Comparison of ENCODE assay signal across 21 cellular contexts in the genomic region with DNA sequence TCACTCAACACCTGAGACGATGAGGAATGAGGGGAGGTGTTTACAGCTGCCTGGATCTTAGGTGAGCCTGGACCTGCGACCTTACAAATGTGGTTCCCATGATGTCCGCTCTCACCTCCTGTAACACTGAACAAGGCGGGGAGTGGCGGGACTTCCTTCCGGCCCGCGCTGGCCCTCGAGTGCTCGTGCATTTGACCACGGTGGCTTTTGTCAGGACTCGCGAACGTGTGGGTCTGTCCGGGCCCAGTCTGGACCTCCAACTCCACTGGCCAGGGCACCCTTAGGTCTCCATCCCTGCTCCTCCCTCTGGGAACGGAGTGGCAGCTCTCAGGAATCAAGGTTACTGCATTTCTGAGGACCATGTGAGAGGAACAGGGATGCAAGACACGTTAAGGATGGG.
"Had no signal": no experiment of that assay in that cellular context is flagged by ENCODE, and none has a peak within 500 bp of the region (broad histone marks: within the 10 kb centered on the region; RNA-seq: fewer than 3 reads in every experiment).

No MANE protein-coding gene starts in this region.

- DNase-seq: heart right ventricle; islet precursor cell; left ventricle myocardium inferior; mesendoderm; midbrain; naive thymus-derived CD4-positive, alpha-beta T cell; nucleus accumbens; pancreas; retina; stimulated activated CD4-positive, alpha-beta T cell treated with anti-CD3 and anti-CD28 coated beads, Interleukin-12 subunit alpha, Interleukin-12 subunit beta, amount 100 ng/mL, for 4 hours; stimulated activated CD4-positive, alpha-beta T cell treated with anti-CD3 and anti-CD28 coated beads, Interleukin-15, amount 100 ng/mL, for 24 hours; stimulated activated CD4-positive, alpha-beta T cell treated with anti-CD3 and anti-CD28 coated beads, Interleukin-2, amount 100 ng/mL, for 24 hours; stimulated activated CD4-positive, alpha-beta T cell treated with anti-CD3 and anti-CD28 coated beads, Interleukin-4, amount 100 ng/mL, for 1 hour; stimulated activated naive CD4-positive, alpha-beta T cell; trophoblast cell; upper lobe of right lung had no signal

- H3K4me3 Mint-ChIP-seq: naive thymus-derived CD4-positive, alpha-beta T cell; nephron; neural crest cell; stimulated activated naive CD8-positive, alpha-beta T cell treated with anti-CD3 and anti-CD28 coated beads, Interleukin-15, Interleukin-2, amounts not matched to agents 100 ng/mL and 50 ng/mL, for 24 hours had no signal

- ATAC-seq: heart right ventricle; mucosa of descending colon; naive thymus-derived CD4-positive, alpha-beta T cell; pancreas; right cardiac atrium; upper lobe of right lung had no signal

- H3K4me1 Mint-ChIP-seq: naive thymus-derived CD4-positive, alpha-beta T cell had no signal

- H3K27ac Mint-ChIP-seq: naive thymus-derived CD4-positive, alpha-beta T cell; nephron; stimulated activated naive CD8-positive, alpha-beta T cell treated with anti-CD3 and anti-CD28 coated beads, Interleukin-15, Interleukin-2, amounts not matched to agents 100 ng/mL and 50 ng/mL, for 24 hours had no signal

- H3K9me3 Mint-ChIP-seq: nephron; stimulated activated naive CD8-positive, alpha-beta T cell treated with anti-CD3 and anti-CD28 coated beads, Interleukin-15, Interleukin-2, amounts not matched to agents 100 ng/mL and 50 ng/mL, for 24 hours had no signal
